23 cellular contexts compared by ENCODE assay signal in the genomic region with DNA sequence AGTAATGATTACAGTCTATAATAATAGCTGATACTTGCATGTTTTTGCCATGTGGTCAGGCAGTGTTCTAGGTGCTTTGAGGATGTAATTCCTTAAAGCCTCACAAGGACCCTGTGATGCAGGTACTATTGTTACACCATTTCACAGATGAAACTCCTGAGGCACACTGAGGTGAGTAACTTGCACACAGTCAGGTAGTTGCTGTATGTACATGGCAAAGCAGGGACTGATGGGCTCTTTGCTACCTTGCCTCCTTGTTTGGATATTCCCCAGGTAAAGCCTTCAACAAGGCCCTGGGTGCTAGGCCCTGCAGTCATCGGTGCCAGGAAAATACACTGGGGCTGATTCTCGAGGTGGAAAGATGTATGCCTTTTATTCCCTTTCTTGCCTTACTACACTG.
"Had no signal": no experiment of that assay in that cellular context is flagged by ENCODE, and none has a peak within 500 bp of the region (broad histone marks: within the 10 kb centered on the region; RNA-seq: fewer than 3 reads in every experiment).

No MANE protein-coding gene starts in this region.

- H3K27me3 ChIP-seq: colonic mucosa, dorsolateral prefrontal cortex, esophagus squamous epithelium, foreskin keratinocyte, gastrocnemius medialis, gastroesophageal sphincter, heart left ventricle, heart right ventricle had no signal

- H3K4me1 ChIP-seq: colonic mucosa, foreskin keratinocyte, gastrocnemius medialis had no signal

- H3K9me3 ChIP-seq: colonic mucosa, esophagus squamous epithelium, gastrocnemius medialis, gastroesophageal sphincter, heart left ventricle, heart right ventricle had no signal

- H3K27ac ChIP-seq: colonic mucosa, coronary artery, dorsolateral prefrontal cortex, epithelial cell of prostate, foreskin keratinocyte, gastrocnemius medialis had no signal

- ATAC-seq: effector memory CD8-positive, alpha-beta T cell; esophagus mucosa; foreskin keratinocyte; gastrocnemius medialis; gastroesophageal sphincter; heart left ventricle; heart right ventricle had no signal

- DNase-seq: colonic mucosa; cortex of kidney; dermis blood vessel endothelial cell; dorsolateral prefrontal cortex; effector CD4-positive, alpha-beta T cell; effector CD8-positive, alpha-beta T cell; effector memory CD4-positive, alpha-beta T cell; effector memory CD8-positive, alpha-beta T cell; endodermal cell; erythroblast; esophagus squamous epithelium; foreskin fibroblast; foreskin keratinocyte; foreskin melanocyte; gastrocnemius medialis; glutamatergic neuron; head of caudate nucleus; heart left ventricle; heart right ventricle had no signal

- H3K4me3 ChIP-seq: colonic mucosa, coronary artery, dorsolateral prefrontal cortex, esophagus squamous epithelium, gastrocnemius medialis, gastroesophageal sphincter, heart left ventricle, heart right ventricle had no signal

- H3K36me3 ChIP-seq: colonic mucosa, esophagus squamous epithelium, gastrocnemius medialis, gastroesophageal sphincter, heart left ventricle, heart right ventricle had no signal
